In the genomic region with DNA sequence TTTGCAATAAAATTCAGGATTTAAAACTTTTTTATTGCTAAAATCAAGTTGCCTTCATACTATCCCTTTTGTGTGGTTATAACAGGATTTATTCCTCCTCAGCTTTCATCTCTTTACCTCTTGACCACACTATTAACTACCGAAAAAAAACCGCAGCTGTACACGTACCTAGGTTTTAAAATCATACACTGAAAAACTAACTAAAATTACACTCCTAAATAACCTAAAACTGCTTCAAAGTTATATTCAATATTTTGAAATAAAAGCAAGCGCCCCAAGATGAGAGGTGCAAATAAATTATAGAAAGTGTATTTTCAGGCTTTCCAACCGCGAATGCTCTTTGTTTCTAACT, we compare ENCODE assay signal across 8 cellular contexts. TPM values are rescaled to one million over a fixed set of nuclear protein-coding genes. Genes with fewer than 3 reads are reported as not detected.
DNase-seq lines count a peak whose midpoint lies in the region; ATAC-seq and TF ChIP-seq lines count a peak whose summit lies in the region.

No MANE protein-coding gene starts in this region.

- peak overlapping the region; percentile 88 for H3K27ac Mint-ChIP-seq in CD4-positive, alpha-beta T cell
- peak overlapping the region; percentile 92 for H3K27ac Mint-ChIP-seq in dendritic cell treated with granulocyte-macrophage colony-stimulating factor and Interleukin-4, amounts not matched to agents 40 ng/mL and 50 ng/mL, for 4 days

- peaks cover 14% of the 10 kb centered on the region for H3K4me1 Mint-ChIP-seq in CD4-positive, alpha-beta T cell (ENCODE audit: low read depth)
- H3K4me1 Mint-ChIP-seq in dendritic cell treated with granulocyte-macrophage colony-stimulating factor and Interleukin-4, amounts not matched to agents 40 ng/mL and 50 ng/mL, for 4 days (ENCODE audit: low read depth) = peaks cover 11% of the 10 kb centered on the region

- TF ChIP-seq CTCF in CD4-positive, alpha-beta T cell (IDR thresholded peaks at IDR 0.05) = no peak
- no peak for TF ChIP-seq CTCF in LNCaP clone FGC (IDR thresholded peaks at IDR 0.05; ENCODE audit: control insufficient read depth, extremely low read depth, insufficient read depth)

- DNase-seq in CD4-positive, alpha-beta T cell = no peak
- DNase-seq in LNCaP clone FGC (ENCODE audit: low read depth) (no peak), EL (no peak)

- H3K27me3 ChIP-seq in CD4-positive, alpha-beta T cell (ENCODE audit: control insufficient read depth, insufficient read depth, low read length) = no peaks in the 10 kb centered on the region
- H3K27me3 ChIP-seq in neuron (ENCODE audit: insufficient read depth, low read length) = no peaks in the 10 kb centered on the region

- H3K36me3 ChIP-seq in neuron (ENCODE audit: insufficient read depth, low read length) = no peaks in the 10 kb centered on the region

- no peaks in the 10 kb centered on the region for H3K9me3 ChIP-seq in CD4-positive, alpha-beta T cell (ENCODE audit: control insufficient read depth, low read length)
- no peaks in the 10 kb centered on the region for H3K9me3 ChIP-seq in neuron (ENCODE audit: low read length)

- H2AFZ ChIP-seq in neuron (ENCODE audit: low read depth, low read length) = peak overlapping the region; percentile 66

- no peak for ATAC-seq in CD4-positive, alpha-beta T cell (ENCODE audit: poor library complexity)
- ATAC-seq in GM18505 (IDR thresholded peaks at IDR 0.05; ENCODE audit: unreplicated experiment) (no peak), GM21786 (IDR thresholded peaks at IDR 0.05; ENCODE audit: unreplicated experiment) (no peak), HG02610 (IDR thresholded peaks at IDR 0.05; ENCODE audit: unreplicated experiment) (no peak)

- intact Hi-C loops in CD4-positive, alpha-beta T cell (cut with DNase I, micrococcal nuclease) = loop anchor here (1.0 to 5.0 kb wide), 7 partner anchors 36 to 616 kb away; a partner anchor contains a TSS
- intact Hi-C loops in dendritic cell treated with granulocyte-macrophage colony-stimulating factor and Interleukin-4, amounts not matched to agents 40 ng/mL and 50 ng/mL, for 4 days (cut with micrococcal nuclease) = loop anchor here (1.0 kb wide), 1 partner anchor 39 kb away; a partner anchor contains a TSS

- POLR2A ChIA-PET in CD4-positive, alpha-beta T cell (lab: Charles Lee) = interaction anchor here (0.6 to 1.4 kb wide), 11 partner anchors 8 to 969 kb away, joined by 3 to 8 read pairs (median 3); a partner anchor contains a TSS

- H3K27me3 Mint-ChIP-seq in CD4-positive, alpha-beta T cell = no peaks in the 10 kb centered on the region
- no peaks in the 10 kb centered on the region for H3K27me3 Mint-ChIP-seq in dendritic cell treated with granulocyte-macrophage colony-stimulating factor and Interleukin-4, amounts not matched to agents 40 ng/mL and 50 ng/mL, for 4 days

- peak overlapping the region; percentile 98 for H3K4me3 Mint-ChIP-seq in CD4-positive, alpha-beta T cell
- peak overlapping the region; percentile 96 for H3K4me3 Mint-ChIP-seq in dendritic cell treated with granulocyte-macrophage colony-stimulating factor and Interleukin-4, amounts not matched to agents 40 ng/mL and 50 ng/mL, for 4 days

- no peak for TF ChIP-seq POLR2A in GM18505 (IDR thresholded peaks at IDR 0.05; ENCODE audit: borderline replicate concordance, extremely low read depth, insufficient read depth, insufficient read length)

- no peaks in the 10 kb centered on the region for H3K9me3 Mint-ChIP-seq in CD4-positive, alpha-beta T cell
- no peaks in the 10 kb centered on the region for H3K9me3 Mint-ChIP-seq in dendritic cell treated with granulocyte-macrophage colony-stimulating factor and Interleukin-4, amounts not matched to agents 40 ng/mL and 50 ng/mL, for 4 days

- CTCF ChIA-PET in CD4-positive, alpha-beta T cell (lab: Charles Lee) = interaction anchor here (0.6 to 2.1 kb wide), 12 partner anchors 10 to 246 kb away, joined by 3 to 11 read pairs (median 4); a partner anchor contains a TSS

- no peak overlapping the region for H3K27ac ChIP-seq in CD4-positive, alpha-beta T cell (ENCODE audit: low read depth, low read length)

- H3K4me1 ChIP-seq in neuron (ENCODE audit: insufficient read depth, low read length) = peaks cover 13% of the 10 kb centered on the region

- peak overlapping the region; percentile 80 for H3K4me3 ChIP-seq in LNCaP clone FGC (ENCODE audit: low read depth, low read length)
- H3K4me3 ChIP-seq in neuron (ENCODE audit: low read length) = peak overlapping the region; percentile 91

- peaks cover 8% of the 10 kb centered on the region for H3K36me3 Mint-ChIP-seq in CD4-positive, alpha-beta T cell (ENCODE audit: low read depth)
- H3K36me3 Mint-ChIP-seq in dendritic cell treated with granulocyte-macrophage colony-stimulating factor and Interleukin-4, amounts not matched to agents 40 ng/mL and 50 ng/mL, for 4 days (ENCODE audit: low read depth) = peaks cover 15% of the 10 kb centered on the region

RNA-seq across cellular contexts. Expression of a gene that starts 1.4 kb away (rescaled TPM):
- total RNA-seq in CD4-positive, alpha-beta T cell = 10 to 100 TPM; 17.4 to 19.3 TPM

RNA-seq across cellular contexts. Expression of a gene that starts 39.0 kb away (rescaled TPM):
- 10 to 100 TPM; 10.4 to 12.5 TPM for total RNA-seq in CD4-positive, alpha-beta T cell
